ENCODE assay signal across 27 cellular contexts in genomic region chr11:94728541-94728940, GRCh38.
A peak's percentile ranks its signal among the peaks of the same experiment; 100 is the strongest.
DNase-seq lines count a peak whose midpoint lies in the region; ATAC-seq and TF ChIP-seq lines count a peak whose summit lies in the region.
"Had no signal": no experiment of that assay in that cellular context is flagged by ENCODE, and none has a peak within 500 bp of the region (broad histone marks: within the 10 kb centered on the region; RNA-seq: fewer than 3 reads in every experiment).

No MANE protein-coding gene starts in this region.

- no peak for TF ChIP-seq CTCF in AG09309 (IDR thresholded peaks at IDR 0.05; ENCODE audit: control insufficient read depth, insufficient read depth, low read depth, low read length, missing control alignments)

- ATAC-seq in GM21515 (IDR thresholded peaks at IDR 0.05; ENCODE audit: unreplicated experiment) (no peak), GM19023 (IDR thresholded peaks at IDR 0.05; ENCODE audit: unreplicated experiment) (no peak), HG03095 (IDR thresholded peaks at IDR 0.05; ENCODE audit: unreplicated experiment) (no peak)
- ATAC-seq: activated naive CD8-positive, alpha-beta T cell treated with anti-CD3 and anti-CD28 coated beads, Interleukin-2, amount 50 U/mL, for 24 hours; heart right ventricle; left colon; naive thymus-derived CD4-positive, alpha-beta T cell; stimulated activated effector memory CD8-positive, alpha-beta T cell treated with anti-CD3 and anti-CD28 coated beads, Interleukin-12 subunit alpha, Interleukin-12 subunit beta, amount 100 ng/mL, for 72 hours had no signal

- DNase-seq in AG09309 (ENCODE audit: low read depth) (peak; percentile 59), HS-5 (ENCODE audit: low read depth) (peak; percentile 45), amniotic epithelial cell (ENCODE audit: low read depth) (peak; percentile 74), fibroblast of peridontal ligament (ENCODE audit: extremely low read depth) (peak; percentile 38), NCI-H2227 (lab: John Stamatoyannopoulos, UW; ENCODE audit: unreplicated experiment) (no peak)
- DNase-seq: activated CD4-positive, alpha-beta memory T cell treated with anti-CD3 and anti-CD28 coated beads for 36 hours; activated CD4-positive, CD25-positive, alpha-beta regulatory T cell; activated effector memory CD4-positive, alpha-beta T cell treated with Interleukin-2 at 50 U/mL for 16 hours; activated naive CD8-positive, alpha-beta T cell treated with anti-CD3 and anti-CD28 coated beads, Interleukin-2, amount 50 U/mL, for 24 hours; H7; heart right ventricle; IMR-90; left colon; MG63; naive thymus-derived CD4-positive, alpha-beta T cell; NCI-H1417; NCI-H2081; NCI-H774; SHP77; stimulated activated CD4-positive, alpha-beta T cell treated with anti-CD3 and anti-CD28 coated beads, Interleukin-2, amount 100 ng/mL, for 48 hours; T1000 had no signal

- no peak overlapping the region for H3K4me3 ChIP-seq in AG09309 (ENCODE audit: control insufficient read depth, low read depth, low read length)
- H3K4me3 ChIP-seq: heart right ventricle, MG63, smooth muscle cell, suprapubic skin had no signal
